Comparison of ENCODE assay signal across 27 cellular contexts in genomic region chr2:61125798-61126197, GRCh38.
"Had no signal": no experiment of that assay in that cellular context is flagged by ENCODE, and none has a peak within 500 bp of the region (broad histone marks: within the 10 kb centered on the region; RNA-seq: fewer than 3 reads in every experiment).

No MANE protein-coding gene starts in this region.

- H3K27ac Mint-ChIP-seq: immature natural killer cell; natural killer cell; stimulated activated memory B cell treated with anti-CD40 and anti-IgM and Interleukin-4, amounts not matched to agents 10 μg/mL and 1 μg/mL and 100 μg/mL, for 72 hours; stimulated activated naive CD8-positive, alpha-beta T cell treated with anti-CD3 and anti-CD28 coated beads, Interleukin-15, Interleukin-2, amounts not matched to agents 100 ng/mL and 50 ng/mL, for 24 hours had no signal

- H3K36me3 ChIP-seq: ovary, thoracic aorta, transverse colon, vagina had no signal

- DNase-seq: dorsolateral prefrontal cortex; effector CD4-positive, alpha-beta T cell; foreskin melanocyte; glutamatergic neuron; heart right ventricle; hippocampal formation; immature natural killer cell; islet precursor cell; kidney glomerular epithelial cell; left colon; mammary epithelial cell; natural killer cell; occipital lobe; ovary; posterior cingulate gyrus; psoas muscle; right cardiac atrium; sigmoid colon; stimulated activated CD4-positive, alpha-beta T cell treated with anti-CD3 and anti-CD28 coated beads, Interleukin-2, amount 100 ng/mL, for 24 hours; stimulated activated CD4-positive, alpha-beta T cell treated with anti-CD3 and anti-CD28 coated beads, Interleukin-4, amount 100 ng/mL, for 24 hours; transverse colon had no signal

- H3K9me3 ChIP-seq: ovary, psoas muscle, thoracic aorta, transverse colon, vagina had no signal

- H3K4me3 Mint-ChIP-seq: immature natural killer cell; natural killer cell; stimulated activated memory B cell treated with anti-CD40 and anti-IgM and Interleukin-4, amounts not matched to agents 10 μg/mL and 1 μg/mL and 100 μg/mL, for 72 hours; stimulated activated naive CD8-positive, alpha-beta T cell treated with anti-CD3 and anti-CD28 coated beads, Interleukin-15, Interleukin-2, amounts not matched to agents 100 ng/mL and 50 ng/mL, for 24 hours had no signal

- H3K27ac ChIP-seq: dorsolateral prefrontal cortex, epithelial cell of prostate, heart right ventricle, ovary, psoas muscle, sigmoid colon, thoracic aorta, transverse colon, vagina had no signal

- H3K4me3 ChIP-seq: dorsolateral prefrontal cortex, heart right ventricle, ovary, psoas muscle, sigmoid colon, thoracic aorta, transverse colon, vagina had no signal

- ATAC-seq: esophagus mucosa, heart right ventricle, left colon, natural killer cell, psoas muscle, right cardiac atrium had no signal

- H3K4me1 ChIP-seq: heart right ventricle, psoas muscle, sigmoid colon, transverse colon, vagina had no signal

- H3K36me3 Mint-ChIP-seq: natural killer cell had no signal

- H3K27me3 Mint-ChIP-seq: stimulated activated memory B cell treated with anti-CD40 and anti-IgM and Interleukin-4, amounts not matched to agents 10 μg/mL and 1 μg/mL and 100 μg/mL, for 72 hours; stimulated activated naive CD8-positive, alpha-beta T cell treated with anti-CD3 and anti-CD28 coated beads, Interleukin-15, Interleukin-2, amounts not matched to agents 100 ng/mL and 50 ng/mL, for 24 hours had no signal

- H3K27me3 ChIP-seq: dorsolateral prefrontal cortex, heart right ventricle, ovary, sigmoid colon, transverse colon, vagina had no signal

- H3K9me3 Mint-ChIP-seq: immature natural killer cell; stimulated activated memory B cell treated with anti-CD40 and anti-IgM and Interleukin-4, amounts not matched to agents 10 μg/mL and 1 μg/mL and 100 μg/mL, for 72 hours had no signal

- H3K4me1 Mint-ChIP-seq: immature natural killer cell, natural killer cell had no signal
